1 cellular context compared by ENCODE assay signal in the genomic region with DNA sequence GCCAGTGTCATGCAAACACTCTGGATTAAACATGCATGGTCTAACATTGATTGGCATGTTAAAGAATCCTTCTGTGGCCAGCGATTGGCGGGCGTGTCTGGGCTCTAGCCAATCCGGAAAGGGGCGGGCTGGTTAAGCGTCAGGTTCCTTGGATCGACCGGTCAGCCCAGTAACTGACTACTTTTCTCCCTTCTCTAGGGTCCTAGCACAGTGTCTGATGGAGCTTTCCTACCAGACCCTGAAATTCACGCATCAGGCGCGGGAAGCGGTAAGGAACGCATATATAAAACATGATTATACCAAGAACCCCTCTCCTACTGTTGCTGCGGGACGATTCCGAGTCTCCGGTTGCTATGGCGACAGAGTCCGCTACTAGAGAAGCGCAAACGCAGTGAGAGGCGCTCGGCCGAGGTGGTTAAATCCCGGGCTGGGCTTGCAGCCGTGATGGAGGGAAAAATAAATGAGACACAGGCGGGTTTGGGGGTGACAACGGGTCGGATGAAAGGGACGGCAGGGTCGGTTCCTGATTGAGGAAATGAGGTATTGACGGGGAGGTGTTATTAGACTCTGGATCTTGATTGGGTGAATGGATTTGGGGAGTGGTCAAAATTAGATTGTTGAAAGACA.
A peak's percentile ranks its signal among the peaks of the same experiment; 100 is the strongest.
TF ChIP-seq lines count a peak whose summit lies in the region.

No MANE protein-coding gene starts in this region.

TF ChIP-seq in HEK293, 187 proteins besides CTCF, POLR2A, EP300 and RAD21 (continued from another document):
- TF ChIP-seq, protein P1, sequence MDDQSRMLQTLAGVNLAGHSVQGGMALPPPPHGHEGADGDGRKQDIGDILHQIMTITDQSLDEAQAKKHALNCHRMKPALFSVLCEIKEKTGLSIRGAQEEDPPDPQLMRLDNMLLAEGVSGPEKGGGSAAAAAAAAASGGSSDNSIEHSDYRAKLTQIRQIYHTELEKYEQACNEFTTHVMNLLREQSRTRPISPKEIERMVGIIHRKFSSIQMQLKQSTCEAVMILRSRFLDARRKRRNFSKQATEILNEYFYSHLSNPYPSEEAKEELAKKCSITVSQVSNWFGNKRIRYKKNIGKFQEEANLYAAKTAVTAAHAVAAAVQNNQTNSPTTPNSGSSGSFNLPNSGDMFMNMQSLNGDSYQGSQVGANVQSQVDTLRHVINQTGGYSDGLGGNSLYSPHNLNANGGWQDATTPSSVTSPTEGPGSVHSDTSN (CRISPR knock-in tag; IDR thresholded peaks at IDR 0.05): peak; percentile 64; the same call in 1 of the 2 replicates
- TF ChIP-seq, protein P2, sequence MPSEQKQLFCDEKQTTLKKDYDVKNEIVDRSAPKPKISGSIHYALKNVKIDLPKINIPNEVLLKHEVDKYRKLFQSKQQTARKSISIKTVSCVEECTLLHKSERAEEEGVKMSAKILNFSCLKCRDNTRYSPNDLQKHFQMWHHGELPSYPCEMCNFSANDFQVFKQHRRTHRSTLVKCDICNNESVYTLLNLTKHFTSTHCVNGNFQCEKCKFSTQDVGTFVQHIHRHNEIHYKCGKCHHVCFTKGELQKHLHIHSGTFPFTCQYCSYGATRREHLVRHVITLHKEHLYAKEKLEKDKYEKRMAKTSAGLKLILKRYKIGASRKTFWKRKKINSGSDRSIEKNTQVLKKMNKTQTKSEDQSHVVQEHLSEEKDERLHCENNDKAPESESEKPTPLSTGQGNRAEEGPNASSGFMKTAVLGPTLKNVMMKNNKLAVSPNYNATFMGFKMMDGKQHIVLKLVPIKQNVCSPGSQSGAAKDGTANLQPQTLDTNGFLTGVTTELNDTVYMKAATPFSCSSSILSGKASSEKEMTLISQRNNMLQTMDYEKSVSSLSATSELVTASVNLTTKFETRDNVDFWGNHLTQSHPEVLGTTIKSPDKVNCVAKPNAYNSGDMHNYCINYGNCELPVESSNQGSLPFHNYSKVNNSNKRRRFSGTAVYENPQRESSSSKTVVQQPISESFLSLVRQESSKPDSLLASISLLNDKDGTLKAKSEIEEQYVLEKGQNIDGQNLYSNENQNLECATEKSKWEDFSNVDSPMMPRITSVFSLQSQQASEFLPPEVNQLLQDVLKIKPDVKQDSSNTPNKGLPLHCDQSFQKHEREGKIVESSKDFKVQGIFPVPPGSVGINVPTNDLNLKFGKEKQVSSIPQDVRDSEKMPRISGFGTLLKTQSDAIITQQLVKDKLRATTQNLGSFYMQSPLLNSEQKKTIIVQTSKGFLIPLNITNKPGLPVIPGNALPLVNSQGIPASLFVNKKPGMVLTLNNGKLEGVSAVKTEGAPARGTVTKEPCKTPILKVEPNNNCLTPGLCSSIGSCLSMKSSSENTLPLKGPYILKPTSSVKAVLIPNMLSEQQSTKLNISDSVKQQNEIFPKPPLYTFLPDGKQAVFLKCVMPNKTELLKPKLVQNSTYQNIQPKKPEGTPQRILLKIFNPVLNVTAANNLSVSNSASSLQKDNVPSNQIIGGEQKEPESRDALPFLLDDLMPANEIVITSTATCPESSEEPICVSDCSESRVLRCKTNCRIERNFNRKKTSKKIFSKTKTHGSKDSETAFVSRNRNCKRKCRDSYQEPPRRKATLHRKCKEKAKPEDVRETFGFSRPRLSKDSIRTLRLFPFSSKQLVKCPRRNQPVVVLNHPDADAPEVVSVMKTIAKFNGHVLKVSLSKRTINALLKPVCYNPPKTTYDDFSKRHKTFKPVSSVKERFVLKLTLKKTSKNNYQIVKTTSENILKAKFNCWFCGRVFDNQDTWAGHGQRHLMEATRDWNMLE (tag by site-specific recombination; conservative IDR thresholded peaks at IDR 0.05; ENCODE audit: low read depth): no peak
- TF ChIP-seq ZSCAN23 (tag by site-specific recombination; IDR thresholded peaks at IDR 0.05) (no peak), ZNF350 (tag by site-specific recombination; IDR thresholded peaks at IDR 0.05) (peak; percentile 69; the same call in 1 of the 2 replicates), KLF16 (tag by site-specific recombination; IDR thresholded peaks at IDR 0.05) (peak; percentile 42), ZBTB48 (tag by site-specific recombination; IDR thresholded peaks at IDR 0.05) (no peak), HOXA7 (CRISPR knock-in tag; IDR thresholded peaks at IDR 0.05; ENCODE audit: borderline replicate concordance) (no peak), ZNF138 (tag by site-specific recombination; IDR thresholded peaks at IDR 0.05; ENCODE audit: borderline replicate concordance) (no peak), ZFP3 (tag by site-specific recombination; IDR thresholded peaks at IDR 0.05; ENCODE audit: low read depth) (no peak), ZNF473 (tag by site-specific recombination; IDR thresholded peaks at IDR 0.05) (no peak), ZNF366 (tag by site-specific recombination; conservative IDR thresholded peaks at IDR 0.05) (peak; percentile 61), ZNF423 (tag by site-specific recombination; IDR thresholded peaks at IDR 0.05) (no peak), SCRT2 (tag by site-specific recombination; IDR thresholded peaks at IDR 0.05) (no peak; the same call in 1 of the 2 replicates), ZNF707 (tag by site-specific recombination; IDR thresholded peaks at IDR 0.05) (no peak), ZBTB21 (tag by site-specific recombination; IDR thresholded peaks at IDR 0.05) (no peak), IKZF3 (tag by site-specific recombination; IDR thresholded peaks at IDR 0.05) (no peak), ZBTB17 (tag by site-specific recombination; IDR thresholded peaks at IDR 0.05) (peak; percentile 24; the same call in 1 of the 2 replicates), ZNF24 (tag by site-specific recombination; IDR thresholded peaks at IDR 0.05) (no peak), SP7 (tag by site-specific recombination; IDR thresholded peaks at IDR 0.05) (0 out of 2 replicates have a peak, but pooled peaks have one; percentile 10), ZNF202 (tag by site-specific recombination; IDR thresholded peaks at IDR 0.05; ENCODE audit: borderline replicate concordance) (no peak), ZNF837 (tag by site-specific recombination; IDR thresholded peaks at IDR 0.05) (no peak), MYNN (tag by site-specific recombination; IDR thresholded peaks at IDR 0.05; ENCODE audit: borderline replicate concordance) (peak; percentile 44; the same call in 1 of the 2 replicates), ZNF394 (tag by site-specific recombination; IDR thresholded peaks at IDR 0.05; ENCODE audit: borderline replicate concordance) (peak; percentile 86), ZNF341 (tag by site-specific recombination; IDR thresholded peaks at IDR 0.05; ENCODE audit: low read depth) (peak; percentile 48)
- TF ChIP-seq, protein P3, sequence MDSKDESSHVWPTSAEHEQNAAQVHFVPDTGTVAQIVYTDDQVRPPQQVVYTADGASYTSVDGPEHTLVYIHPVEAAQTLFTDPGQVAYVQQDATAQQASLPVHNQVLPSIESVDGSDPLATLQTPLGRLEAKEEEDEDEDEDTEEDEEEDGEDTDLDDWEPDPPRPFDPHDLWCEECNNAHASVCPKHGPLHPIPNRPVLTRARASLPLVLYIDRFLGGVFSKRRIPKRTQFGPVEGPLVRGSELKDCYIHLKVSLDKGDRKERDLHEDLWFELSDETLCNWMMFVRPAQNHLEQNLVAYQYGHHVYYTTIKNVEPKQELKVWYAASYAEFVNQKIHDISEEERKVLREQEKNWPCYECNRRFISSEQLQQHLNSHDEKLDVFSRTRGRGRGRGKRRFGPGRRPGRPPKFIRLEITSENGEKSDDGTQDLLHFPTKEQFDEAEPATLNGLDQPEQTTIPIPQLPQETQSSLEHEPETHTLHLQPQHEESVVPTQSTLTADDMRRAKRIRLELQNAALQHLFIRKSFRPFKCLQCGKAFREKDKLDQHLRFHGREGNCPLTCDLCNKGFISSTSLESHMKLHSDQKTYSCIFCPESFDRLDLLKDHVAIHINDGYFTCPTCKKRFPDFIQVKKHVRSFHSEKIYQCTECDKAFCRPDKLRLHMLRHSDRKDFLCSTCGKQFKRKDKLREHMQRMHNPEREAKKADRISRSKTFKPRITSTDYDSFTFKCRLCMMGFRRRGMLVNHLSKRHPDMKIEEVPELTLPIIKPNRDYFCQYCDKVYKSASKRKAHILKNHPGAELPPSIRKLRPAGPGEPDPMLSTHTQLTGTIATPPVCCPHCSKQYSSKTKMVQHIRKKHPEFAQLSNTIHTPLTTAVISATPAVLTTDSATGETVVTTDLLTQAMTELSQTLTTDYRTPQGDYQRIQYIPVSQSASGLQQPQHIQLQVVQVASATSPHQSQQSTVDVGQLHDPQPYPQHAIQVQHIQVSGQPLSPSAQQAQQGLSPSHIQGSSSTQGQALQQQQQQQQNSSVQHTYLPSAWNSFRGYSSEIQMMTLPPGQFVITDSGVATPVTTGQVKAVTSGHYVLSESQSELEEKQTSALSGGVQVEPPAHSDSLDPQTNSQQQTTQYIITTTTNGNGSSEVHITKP (tag by site-specific recombination; IDR thresholded peaks at IDR 0.05): peak; percentile 66
- TF ChIP-seq, protein P4, sequence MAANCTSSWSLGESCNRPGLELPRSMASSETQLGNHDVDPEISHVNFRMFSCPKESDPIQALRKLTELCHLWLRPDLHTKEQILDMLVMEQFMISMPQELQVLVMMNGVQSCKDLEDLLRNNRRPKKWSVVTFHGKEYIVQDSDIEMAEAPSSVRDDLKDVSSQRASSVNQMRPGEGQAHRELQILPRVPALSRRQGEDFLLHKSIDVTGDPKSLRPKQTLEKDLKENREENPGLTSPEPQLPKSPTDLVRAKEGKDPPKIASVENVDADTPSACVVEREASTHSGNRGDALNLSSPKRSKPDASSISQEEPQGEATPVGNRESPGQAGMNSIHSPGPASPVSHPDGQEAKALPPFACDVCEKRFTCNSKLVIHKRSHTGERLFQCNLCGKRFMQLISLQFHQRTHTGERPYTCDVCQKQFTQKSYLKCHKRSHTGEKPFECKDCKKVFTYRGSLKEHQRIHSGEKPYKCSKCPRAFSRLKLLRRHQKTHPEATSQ (tag by site-specific recombination; IDR thresholded peaks at IDR 0.05): no peak
- TF ChIP-seq, protein P5, sequence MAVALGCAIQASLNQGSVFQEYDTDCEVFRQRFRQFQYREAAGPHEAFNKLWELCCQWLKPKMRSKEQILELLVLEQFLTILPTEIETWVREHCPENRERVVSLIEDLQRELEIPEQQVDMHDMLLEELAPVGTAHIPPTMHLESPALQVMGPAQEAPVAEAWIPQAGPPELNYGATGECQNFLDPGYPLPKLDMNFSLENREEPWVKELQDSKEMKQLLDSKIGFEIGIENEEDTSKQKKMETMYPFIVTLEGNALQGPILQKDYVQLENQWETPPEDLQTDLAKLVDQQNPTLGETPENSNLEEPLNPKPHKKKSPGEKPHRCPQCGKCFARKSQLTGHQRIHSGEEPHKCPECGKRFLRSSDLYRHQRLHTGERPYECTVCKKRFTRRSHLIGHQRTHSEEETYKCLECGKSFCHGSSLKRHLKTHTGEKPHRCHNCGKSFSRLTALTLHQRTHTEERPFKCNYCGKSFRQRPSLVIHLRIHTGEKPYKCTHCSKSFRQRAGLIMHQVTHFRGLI (tag by site-specific recombination; IDR thresholded peaks at IDR 0.05): 0 out of 2 replicates have a peak, but pooled peaks have one; percentile 15
